ENCODE assay signal across 30 cellular contexts in the genomic region with DNA sequence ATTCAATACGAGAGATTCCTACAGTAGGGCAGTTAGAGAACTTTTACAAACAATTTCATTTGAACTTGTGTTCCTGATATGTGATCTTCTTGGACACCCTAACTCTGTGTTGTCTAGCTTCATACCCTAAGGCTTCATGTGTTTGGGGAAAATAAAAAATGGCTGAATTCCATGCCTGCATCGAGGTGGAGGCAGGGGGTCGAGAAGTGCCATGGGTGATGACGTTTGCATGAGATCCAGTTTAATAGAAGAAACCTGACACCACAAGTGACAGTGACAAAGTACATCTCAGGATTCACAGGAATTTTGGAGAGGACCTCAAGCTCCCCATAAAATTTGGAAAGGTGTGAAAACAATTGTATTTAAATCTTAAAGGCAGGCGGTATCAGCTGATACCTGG.
"Had no signal": no experiment of that assay in that cellular context is flagged by ENCODE, and none has a peak within 500 bp of the region (broad histone marks: within the 10 kb centered on the region; RNA-seq: fewer than 3 reads in every experiment).

No MANE protein-coding gene starts in this region.

- DNase-seq: dermis blood vessel endothelial cell; effector memory CD4-positive, alpha-beta T cell; erythroblast; esophagus squamous epithelium; foreskin melanocyte; glutamatergic neuron; heart right ventricle; hippocampal formation; left cardiac atrium; midbrain; naive thymus-derived CD4-positive, alpha-beta T cell; stimulated activated CD4-positive, alpha-beta T cell treated with anti-CD3 and anti-CD28 coated beads, Interleukin-12 subunit alpha, Interleukin-12 subunit beta, amount 100 ng/mL, for 4 hours; stimulated activated CD4-positive, alpha-beta T cell treated with anti-CD3 and anti-CD28 coated beads, Interleukin-1b, Interleukin-23, amount 100 ng/mL, for 48 hours; stimulated activated CD4-positive, alpha-beta T cell treated with anti-CD3 and anti-CD28 coated beads, Interleukin-4, amount 100 ng/mL, for 1 hour; stimulated activated CD8-positive, alpha-beta memory T cell treated with anti-CD3 and anti-CD28 coated beads, Interleukin-4, amount 100 ng/mL, for 48 hours; stimulated activated naive CD4-positive, alpha-beta T cell; stimulated activated naive CD8-positive, alpha-beta T cell treated with anti-CD3 and anti-CD28 coated beads, Interleukin-15, amount 100 ng/mL, for 72 hours; transverse colon; upper lobe of right lung; uterus had no signal

- H3K36me3 ChIP-seq: esophagus squamous epithelium, heart right ventricle, suprapubic skin, transverse colon, upper lobe of right lung, uterus had no signal

- H3K27ac Mint-ChIP-seq: memory B cell; naive thymus-derived CD4-positive, alpha-beta T cell; nephron; progenitor cell of endocrine pancreas; stimulated activated naive CD8-positive, alpha-beta T cell treated with anti-CD3 and anti-CD28 coated beads, Interleukin-15, amount 100 ng/mL, for 72 hours had no signal

- FAIRE-seq: islet of Langerhans had no signal

- H3K9ac ChIP-seq: parathyroid adenoma had no signal

- H3K27me3 ChIP-seq: esophagus squamous epithelium, heart right ventricle, suprapubic skin, transverse colon, upper lobe of right lung, uterus had no signal

- H3K79me2 ChIP-seq: parathyroid adenoma had no signal

- ATAC-seq: heart right ventricle; left cardiac atrium; naive thymus-derived CD4-positive, alpha-beta T cell; sciatic nerve; stimulated activated naive CD8-positive, alpha-beta T cell treated with anti-CD3 and anti-CD28 coated beads, Interleukin-15, amount 100 ng/mL, for 72 hours; upper lobe of right lung had no signal

- H3K4me1 ChIP-seq: esophagus squamous epithelium, heart right ventricle, parathyroid adenoma, suprapubic skin, transverse colon, upper lobe of right lung, uterus had no signal

- H3K27me3 Mint-ChIP-seq: progenitor cell of endocrine pancreas; stimulated activated naive CD8-positive, alpha-beta T cell treated with anti-CD3 and anti-CD28 coated beads, Interleukin-15, amount 100 ng/mL, for 72 hours had no signal

- H3K4me1 Mint-ChIP-seq: memory B cell; naive thymus-derived CD4-positive, alpha-beta T cell; nephron; stimulated activated naive CD8-positive, alpha-beta T cell treated with anti-CD3 and anti-CD28 coated beads, Interleukin-15, amount 100 ng/mL, for 72 hours had no signal

- H3K4me3 ChIP-seq: coronary artery, esophagus squamous epithelium, heart right ventricle, lung, smooth muscle cell, suprapubic skin, transverse colon, upper lobe of right lung, uterus had no signal

- H3K4me2 ChIP-seq: smooth muscle cell had no signal

- H3K4me3 Mint-ChIP-seq: memory B cell; naive thymus-derived CD4-positive, alpha-beta T cell; nephron; stimulated activated naive CD8-positive, alpha-beta T cell treated with anti-CD3 and anti-CD28 coated beads, Interleukin-15, amount 100 ng/mL, for 72 hours had no signal

- H2AFZ ChIP-seq: parathyroid adenoma had no signal

- H3K27ac ChIP-seq: coronary artery, esophagus squamous epithelium, heart right ventricle, parathyroid adenoma, suprapubic skin, transverse colon, upper lobe of right lung, uterus had no signal

- H3K9me3 ChIP-seq: esophagus squamous epithelium, suprapubic skin, transverse colon, upper lobe of right lung, uterus had no signal

- H3K36me3 Mint-ChIP-seq: memory B cell had no signal
